Comparison of ENCODE assay signal across 13 cellular contexts in genomic region chr1:234983554-234983911, GRCh38.
DNase-seq lines count a peak whose midpoint lies in the region; ATAC-seq and TF ChIP-seq lines count a peak whose summit lies in the region.
"Had no signal": no experiment of that assay in that cellular context is flagged by ENCODE, and none has a peak within 500 bp of the region (broad histone marks: within the 10 kb centered on the region; RNA-seq: fewer than 3 reads in every experiment).

No MANE protein-coding gene starts in this region.

- TF ChIP-seq CTCF in right lobe of liver (IDR thresholded peaks at IDR 0.05) = no peak

- peak overlapping the region; percentile 89 for H3K27ac Mint-ChIP-seq in T-helper 2 cell treated with Interferon-gamma antibody and Interleukin-4, amounts not matched to agents 5 μg/mL and 100 μg/mL, for 36 hours
- H3K27ac Mint-ChIP-seq in activated T-helper 17 cell treated with anti-CD3 and anti-CD28 coated beads, Interleukin-2, amount 50 U/mL, for 72 hours = peak overlapping the region; percentile 80
- no peak overlapping the region for H3K27ac Mint-ChIP-seq in T-cell

- no peaks in the 10 kb centered on the region for H3K9me3 ChIP-seq in right lobe of liver
- no peaks in the 10 kb centered on the region for H3K9me3 ChIP-seq in thymus (ENCODE audit: control insufficient read depth)

- no peak for DNase-seq in T-helper 2 cell treated with Interferon-gamma antibody and Interleukin-4, amounts not matched to agents 5 μg/mL and 100 μg/mL, for 36 hours (ENCODE audit: low spot score)
- DNase-seq in T-helper 2 cell (no peak), right lobe of liver (peak in 1 of 3 donors; percentile 22), T-cell (no peak)
- DNase-seq: activated T-cell treated with anti-CD3 and anti-CD28 coated beads, Interleukin-2, amount 50 U/mL, for 1 hour; DMS 273 treated with DMSO at 0.1 percent for 48 hours; naive thymus-derived CD4-positive, alpha-beta T cell; NCI-H2081 treated with DMSO at 0.1 percent for 48 hours; stimulated activated CD8-positive, alpha-beta memory T cell treated with anti-CD3 and anti-CD28 coated beads, Interleukin-4, amount 100 ng/mL, for 48 hours had no signal

- no peaks in the 10 kb centered on the region for H3K27me3 Mint-ChIP-seq in T-helper 2 cell treated with Interferon-gamma antibody and Interleukin-4, amounts not matched to agents 5 μg/mL and 100 μg/mL, for 36 hours (ENCODE audit: low read depth)
- H3K27me3 Mint-ChIP-seq in activated T-helper 17 cell treated with anti-CD3 and anti-CD28 coated beads, Interleukin-2, amount 50 U/mL, for 72 hours = no peaks in the 10 kb centered on the region
- no peaks in the 10 kb centered on the region for H3K27me3 Mint-ChIP-seq in T-cell
- H3K27me3 Mint-ChIP-seq: naive thymus-derived CD4-positive, alpha-beta T cell had no signal

- H3K27ac ChIP-seq in right lobe of liver = peak overlapping the region in 2 of 3 donors; percentile 87 to 98
- H3K27ac ChIP-seq in thymus (ENCODE audit: low read depth) = peak overlapping the region; percentile 48

- no peak for TF ChIP-seq POLR2A in right lobe of liver (IDR thresholded peaks at IDR 0.05)

- intact Hi-C loops in right lobe of liver (cut with DNase I) = no loop called here

- no peaks in the 10 kb centered on the region for H3K27me3 ChIP-seq in right lobe of liver
- no peaks in the 10 kb centered on the region for H3K27me3 ChIP-seq in thymus (ENCODE audit: control insufficient read depth, insufficient read depth)

- H3K4me3 ChIP-seq in right lobe of liver (no peak overlapping the region), thymus (ENCODE audit: low read length) (no peak overlapping the region)

- no peaks in the 10 kb centered on the region for H3K36me3 ChIP-seq in right lobe of liver
- H3K36me3 ChIP-seq in thymus (ENCODE audit: control insufficient read depth, insufficient read depth) = no peaks in the 10 kb centered on the region

- no peak for ATAC-seq in activated T-helper 17 cell treated with anti-CD3 and anti-CD28 coated beads, Interleukin-2, amount 50 U/mL, for 72 hours (replicated peaks)
- ATAC-seq in right lobe of liver (no peak), HG03196 (IDR thresholded peaks at IDR 0.05; ENCODE audit: unreplicated experiment) (no peak), T-cell (replicated peaks in 1 of 4) (no peak), GM19023 (IDR thresholded peaks at IDR 0.05; ENCODE audit: unreplicated experiment) (no peak)
- ATAC-seq: naive thymus-derived CD4-positive, alpha-beta T cell had no signal

- POLR2A ChIA-PET in T-cell (lab: Charles Lee) = no interaction called here

- H3K4me1 Mint-ChIP-seq in T-helper 2 cell treated with Interferon-gamma antibody and Interleukin-4, amounts not matched to agents 5 μg/mL and 100 μg/mL, for 36 hours (ENCODE audit: low read depth) = peaks cover 64% of the 10 kb centered on the region
- peaks cover 46% of the 10 kb centered on the region for H3K4me1 Mint-ChIP-seq in activated T-helper 17 cell treated with anti-CD3 and anti-CD28 coated beads, Interleukin-2, amount 50 U/mL, for 72 hours
- H3K4me1 Mint-ChIP-seq in T-cell = peaks cover 48 to 71% (median 59%) of the 10 kb centered on the region in 3 donors

- peaks cover 3% of the 10 kb centered on the region for H3K9me3 Mint-ChIP-seq in T-helper 2 cell treated with Interferon-gamma antibody and Interleukin-4, amounts not matched to agents 5 μg/mL and 100 μg/mL, for 36 hours
- H3K9me3 Mint-ChIP-seq in activated T-helper 17 cell treated with anti-CD3 and anti-CD28 coated beads, Interleukin-2, amount 50 U/mL, for 72 hours = no peaks in the 10 kb centered on the region
- peaks cover 0 to 4% (median 0%) of the 10 kb centered on the region in 3 donors for H3K9me3 Mint-ChIP-seq in T-cell

- peaks cover 7% of the 10 kb centered on the region for H3K36me3 Mint-ChIP-seq in T-helper 2 cell treated with Interferon-gamma antibody and Interleukin-4, amounts not matched to agents 5 μg/mL and 100 μg/mL, for 36 hours (ENCODE audit: low read depth)
- H3K36me3 Mint-ChIP-seq in activated T-helper 17 cell treated with anti-CD3 and anti-CD28 coated beads, Interleukin-2, amount 50 U/mL, for 72 hours (ENCODE audit: low read depth) = peaks cover 4% of the 10 kb centered on the region
- H3K36me3 Mint-ChIP-seq in T-cell = no peaks in the 10 kb centered on the region

- CTCF ChIA-PET in T-cell (lab: Charles Lee) = interaction anchor here in 1 of 2 donors (0.7 kb wide), 1 partner anchor 860 kb away, joined by 3 read pairs; no protein-coding TSS in a partner anchor

- no peak overlapping the region for H3K4me3 Mint-ChIP-seq in T-helper 2 cell treated with Interferon-gamma antibody and Interleukin-4, amounts not matched to agents 5 μg/mL and 100 μg/mL, for 36 hours
- H3K4me3 Mint-ChIP-seq in activated T-helper 17 cell treated with anti-CD3 and anti-CD28 coated beads, Interleukin-2, amount 50 U/mL, for 72 hours = peak overlapping the region; percentile 63
- H3K4me3 Mint-ChIP-seq in T-cell = no peak overlapping the region
- H3K4me3 Mint-ChIP-seq: naive thymus-derived CD4-positive, alpha-beta T cell had no signal

- H3K4me1 ChIP-seq in right lobe of liver = peaks cover 0 to 41% (median 22%) of the 10 kb centered on the region in 4 donors
- H3K4me1 ChIP-seq in thymus (ENCODE audit: control insufficient read depth, insufficient read depth, low read length) = peaks cover 27% of the 10 kb centered on the region

- WGBS in right lobe of liver (ENCODE audit: insufficient coverage, low coverage, low lambda C conversion rate, missing lambda C conversion rate) = 84% methylated on average over 3 of the region's 4 CpGs
- 87% methylated on average over 4 of the region's 4 CpGs for WGBS in thymus

Comparison
In these comparisons a context has a peak if more than half of its experiments do, and no peak if none do; other contexts are left out.
1. H3K27ac Mint-ChIP-seq: peak in T-helper 2 cell treated with Interferon-gamma antibody and Interleukin-4, amounts not matched to agents 5 μg/mL and 100 μg/mL, for 36 hours (single experiment) and activated T-helper 17 cell treated with anti-CD3 and anti-CD28 coated beads, Interleukin-2, amount 50 U/mL, for 72 hours (single experiment); none in T-cell (0 of 2).